In the genomic region with DNA sequence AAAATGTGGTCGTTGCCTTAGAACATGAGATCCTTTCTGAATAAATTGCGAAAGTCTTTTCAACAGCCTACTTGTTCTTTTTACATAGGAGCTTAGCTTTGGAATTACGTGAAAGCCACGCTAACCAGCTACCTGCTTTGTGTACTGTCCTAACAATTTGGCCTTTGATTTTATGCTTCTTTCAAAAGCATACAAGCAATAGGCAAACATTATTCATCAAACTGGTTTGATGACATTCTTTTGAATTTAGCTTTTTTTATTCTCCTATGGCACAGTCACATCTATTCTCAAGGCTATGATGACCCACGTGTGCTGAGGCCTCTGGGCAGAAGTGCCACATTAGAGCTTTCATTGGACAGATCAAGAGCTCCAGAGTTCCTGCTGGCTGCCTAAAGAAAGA, we compare ENCODE assay signal across 17 cellular contexts.
DNase-seq lines count a peak whose midpoint lies in the region; ATAC-seq and TF ChIP-seq lines count a peak whose summit lies in the region.
"Had no signal": no experiment of that assay in that cellular context is flagged by ENCODE, and none has a peak within 500 bp of the region (broad histone marks: within the 10 kb centered on the region; RNA-seq: fewer than 3 reads in every experiment).

No MANE protein-coding gene starts in this region.

- TF ChIP-seq EP300 in upper lobe of left lung (IDR thresholded peaks at IDR 0.05): peak in 3 of 4 donors; percentile 17 to 92 (median 73)

- H3K27ac ChIP-seq in RWPE2 (ENCODE audit: poor library complexity, severe bottlenecking): peak overlapping the region; percentile 9
- no peak overlapping the region for H3K27ac ChIP-seq in liver (ENCODE audit: low read depth in 1 of 2, low read length in 2 of 2)
- peak overlapping the region in 3 of 4 donors; percentile 27 to 81 (median 74) for H3K27ac ChIP-seq in upper lobe of left lung
- H3K27ac ChIP-seq: parathyroid adenoma, testis had no signal

- H3K4me1 ChIP-seq in RWPE2 (ENCODE audit: insufficient read depth, poor library complexity, severe bottlenecking) (peaks cover 17% of the 10 kb centered on the region), liver (ENCODE audit: control insufficient read depth in 4 of 4, insufficient read depth in 4 of 4, low read length in 3 of 4) (no peaks in the 10 kb centered on the region), upper lobe of left lung (peaks cover 0 to 14% (median 8%) of the 10 kb centered on the region in 4 donors)
- H3K4me1 ChIP-seq: parathyroid adenoma, testis had no signal

- H3K27me3 ChIP-seq in RWPE2 (ENCODE audit: insufficient read depth, poor library complexity, severe bottlenecking) (no peaks in the 10 kb centered on the region), liver (ENCODE audit: control insufficient read depth in 4 of 4, insufficient read depth in 4 of 4, low read length in 3 of 4) (no peaks in the 10 kb centered on the region), upper lobe of left lung (no peaks in the 10 kb centered on the region)
- H3K27me3 ChIP-seq: BLaER1 treated with 17β-estradiol and CSF1 and Interleukin-3, amounts not matched to agents 10 nM and 100 nM; testis had no signal

- H3K4me3 ChIP-seq in RWPE2 (ENCODE audit: severe bottlenecking): no peak overlapping the region
- no peak overlapping the region for H3K4me3 ChIP-seq in liver (ENCODE audit: low read depth in 1 of 3, low read length in 3 of 3)
- no peak overlapping the region for H3K4me3 ChIP-seq in upper lobe of left lung
- H3K4me3 ChIP-seq: BLaER1 treated with 17β-estradiol and CSF1 and Interleukin-3, amounts not matched to agents 10 nM and 100 nM; testis had no signal

- H3K36me3 ChIP-seq in RWPE2 (ENCODE audit: low read depth): no peaks in the 10 kb centered on the region
- H3K36me3 ChIP-seq in liver (ENCODE audit: control insufficient read depth in 4 of 4, insufficient read depth in 3 of 4, low read depth in 1 of 4, low read length in 3 of 4): no peaks in the 10 kb centered on the region
- no peaks in the 10 kb centered on the region for H3K36me3 ChIP-seq in upper lobe of left lung
- H3K36me3 ChIP-seq: BLaER1 treated with 17β-estradiol and CSF1 and Interleukin-3, amounts not matched to agents 10 nM and 100 nM had no signal

- peak in 1 of 2 donors; percentile 8 for TF ChIP-seq RAD21 in liver (IDR thresholded peaks at IDR 0.05)

- 57% methylated on average over 5 of the region's 5 CpGs for WGBS in liver
- WGBS in upper lobe of left lung, 2 donors: 64 to 65% methylated on average over 5 of the region's 5 CpGs

- no peak for TF ChIP-seq POLR2A in upper lobe of left lung (IDR thresholded peaks at IDR 0.05)

- no peak overlapping the region for H3K9ac ChIP-seq in liver (ENCODE audit: low read depth in 1 of 2, low read length in 2 of 2)
- H3K9ac ChIP-seq: BLaER1 treated with 17β-estradiol and CSF1 and Interleukin-3, amounts not matched to agents 10 nM and 100 nM; parathyroid adenoma; SK-N-SH had no signal

- DNase-seq in NCI-H2081 (lab: John Stamatoyannopoulos, UW) (peak; percentile 27 to 37), NCI-H2081 treated with DMSO at 0.1 percent for 48 hours (lab: John Stamatoyannopoulos, UW) (no peak), RWPE2 (ENCODE audit: low spot score) (no peak), upper lobe of left lung (peak in 1 of 2 donors; percentile 70), islet precursor cell (no peak), NCI-H526 (lab: John Stamatoyannopoulos, UW) (no peak), putamen (ENCODE audit: low spot score) (no peak)
- DNase-seq: foreskin melanocyte, left ventricle myocardium superior, naive B cell, NCI-H1436 treated with DMSO at 0.1 percent for 48 hours, NCI-H510A treated with DMSO at 0.1 percent for 48 hours, SK-N-SH, testis had no signal

- ATAC-seq in RWPE2 (ENCODE audit: low read depth) (peak; percentile 83), upper lobe of left lung (ENCODE audit: low FRiP score in 2 of 2) (peak; percentile 66 to 93)

- TF ChIP-seq CTCF in RWPE2 (IDR thresholded peaks at IDR 0.05; ENCODE audit: poor library complexity, severe bottlenecking) (no peak), liver (IDR thresholded peaks at IDR 0.05; ENCODE audit: low read depth, low read length, missing input control) (no peak), upper lobe of left lung (IDR thresholded peaks at IDR 0.05) (no peak)

- H3K9me3 ChIP-seq in RWPE2 (ENCODE audit: severe bottlenecking) (peaks cover 2% of the 10 kb centered on the region), liver (ENCODE audit: control insufficient read depth in 4 of 4, low read length in 3 of 4) (no peaks in the 10 kb centered on the region), upper lobe of left lung (no peaks in the 10 kb centered on the region)
- H3K9me3 ChIP-seq: BLaER1 treated with 17β-estradiol and CSF1 and Interleukin-3, amounts not matched to agents 10 nM and 100 nM; SK-N-SH; testis had no signal

TF ChIP-seq in liver, 16 proteins besides CTCF, POLR2A, EP300 and RAD21:
- TF ChIP-seq SP1 (IDR thresholded peaks at IDR 0.05): peak; percentile 39
- no peak for TF ChIP-seq FOXA2 (IDR thresholded peaks at IDR 0.05)

Comparison
In these comparisons a context has a peak if more than half of its experiments do, and no peak if none do; other contexts are left out.
1. DNase-seq: peak in NCI-H2081 (2 of 2); none in NCI-H2081 treated with DMSO at 0.1 percent for 48 hours (single experiment), RWPE2 (single experiment), islet precursor cell (single experiment), NCI-H526 (0 of 2) and putamen (single experiment).
2. H3K27ac ChIP-seq: peak in RWPE2 (single experiment) and upper lobe of left lung (3 of 4); none in liver (0 of 2).